8 cellular contexts compared by ENCODE assay signal in genomic region chr1:243114769-243115168, GRCh38.
DNase-seq lines count a peak whose midpoint lies in the region; ATAC-seq, FAIRE-seq and TF ChIP-seq lines count a peak whose summit lies in the region.
"Not testable (repeated sequence)": the region's sequence is repeated elsewhere in the genome, so short reads cannot be mapped to it uniquely, and the experiment has no call there.

No MANE protein-coding gene starts in this region.

- H3K79me1 ChIP-seq in H9 (ENCODE audit: insufficient read depth, low read depth, low read length, poor library complexity, severe bottlenecking); mesenchymal stem cell (replicated peaks; ENCODE audit: low read length, poor library complexity, severe bottlenecking): not testable (repeated sequence)

- not testable (repeated sequence) for H3K4me3 Mint-ChIP-seq in H9
- H3K4me3 Mint-ChIP-seq in activated B cell treated with CpG ODN at 0.5 μM for 24 hours = peak overlapping the region; percentile 53

- not testable (repeated sequence) for H2BK12ac ChIP-seq in H9 (ENCODE audit: insufficient read length, low read depth, low read length); mesenchymal stem cell (ENCODE audit: low read length in 2 of 2)

- H3K36me3 Mint-ChIP-seq in H9 (ENCODE audit: insufficient read depth in 1 of 3, low read depth in 3 of 3); activated B cell treated with CpG ODN at 0.5 μM for 24 hours (ENCODE audit: low read depth): not testable (repeated sequence)

- not testable (repeated sequence) for H3K27me3 Mint-ChIP-seq in H9 (ENCODE audit: low read depth); activated B cell treated with CpG ODN at 0.5 μM for 24 hours

- H3K56ac ChIP-seq in H9 (ENCODE audit: insufficient read length, low read depth, low read length) = not testable (repeated sequence)

- H2BK120ac ChIP-seq in H9 (ENCODE audit: low read depth, low read length, poor library complexity, severe bottlenecking); mesenchymal stem cell (ENCODE audit: low read depth, low read length): not testable (repeated sequence)

- H3K36me3 ChIP-seq in BLaER1 treated with 17β-estradiol and CSF1 and Interleukin-3, amounts not matched to agents 10 nM and 100 nM; Karpas-422 (ENCODE audit: insufficient read depth, low read length); bronchial epithelial cell (ENCODE audit: control insufficient read depth, insufficient read depth, low read length); mesenchymal stem cell (ENCODE audit: control insufficient read depth in 1 of 2, insufficient read depth in 2 of 2, low read depth in 1 of 2, low read length in 2 of 2): not testable (repeated sequence)

- not testable (repeated sequence) for H4K8ac ChIP-seq in H9 (replicated peaks; ENCODE audit: insufficient read length, low read depth, low read length); mesenchymal stem cell (ENCODE audit: low read length)

- not testable (repeated sequence) for H3K27me3 ChIP-seq in BLaER1 treated with 17β-estradiol and CSF1 and Interleukin-3, amounts not matched to agents 10 nM and 100 nM; H9 (ENCODE audit: insufficient read depth, low read length); Karpas-422 (ENCODE audit: low read length); bronchial epithelial cell (ENCODE audit: control insufficient read depth, insufficient read depth, low read length); mesenchymal stem cell (ENCODE audit: control insufficient read depth in 1 of 2, insufficient read depth in 1 of 2, low read length in 2 of 2)

- not testable (repeated sequence) for H3T11ph ChIP-seq in H9 (ENCODE audit: low read length)

- H3K23ac ChIP-seq in H9 (ENCODE audit: insufficient read length, low read depth, low read length); mesenchymal stem cell (ENCODE audit: low read length in 2 of 2): not testable (repeated sequence)

- H3K9me3 ChIP-seq in BLaER1 treated with 17β-estradiol and CSF1 and Interleukin-3, amounts not matched to agents 10 nM and 100 nM (replicated peaks in 1 of 11); H9 (ENCODE audit: control insufficient read depth, low read depth, low read length); Karpas-422 (ENCODE audit: low read length); mesenchymal stem cell (ENCODE audit: control insufficient read depth, low read length): not testable (repeated sequence)

- peaks cover 11 to 23% (median 13%) of the 10 kb centered on the region in 10 experiments for H3K4me1 ChIP-seq in BLaER1 treated with 17β-estradiol and CSF1 and Interleukin-3, amounts not matched to agents 10 nM and 100 nM
- H3K4me1 ChIP-seq in H9 (ENCODE audit: insufficient read depth, low read length); mesenchymal stem cell (ENCODE audit: control insufficient read depth, insufficient read depth, low read depth, low read length): not testable (repeated sequence)
- peaks cover 31% of the 10 kb centered on the region for H3K4me1 ChIP-seq in Karpas-422 (ENCODE audit: low read length)

- not testable (repeated sequence) for H3K9me3 Mint-ChIP-seq in H9, activated B cell treated with CpG ODN at 0.5 μM for 24 hours

- H2AFZ ChIP-seq in H9 (ENCODE audit: low read length); mesenchymal stem cell (ENCODE audit: low read depth, low read length): not testable (repeated sequence)
- peak overlapping the region; percentile 81; the same call in 1 of the 2 replicates for H2AFZ ChIP-seq in Karpas-422 (ENCODE audit: low read length)

- H3K27ac Mint-ChIP-seq in H9 = peak overlapping the region; percentile 28 to 74 (median 47); a peak in 3 of 7 replicates
- not testable (repeated sequence) for H3K27ac Mint-ChIP-seq in activated B cell treated with CpG ODN at 0.5 μM for 24 hours

- not testable (repeated sequence) for H3K9me2 ChIP-seq in Karpas-422 (replicated peaks; ENCODE audit: insufficient read depth, low read length)

- not testable (repeated sequence) for DNase-seq in H9, Karpas-422, activated B cell treated with CpG ODN at 0.5 μM for 24 hours, mesenchymal stem cell
- DNase-seq in bronchial epithelial cell (ENCODE audit: low read depth) = peak; percentile 2

- POLR2A ChIA-PET in activated B cell treated with CpG ODN at 0.5 μM for 24 hours (lab: Charles Lee) = not testable (repeated sequence)

- H3K4ac ChIP-seq in H9 (ENCODE audit: low read depth, low read length) = not testable (repeated sequence)
- H3K4ac ChIP-seq in mesenchymal stem cell (ENCODE audit: low read depth in 1 of 2, low read length in 2 of 2) = peak overlapping the region in 1 of 2 experiments; percentile 7

- H2AK5ac ChIP-seq in H9 (ENCODE audit: insufficient read length, low read length) = not testable (repeated sequence)
- peak overlapping the region; percentile 57 for H2AK5ac ChIP-seq in mesenchymal stem cell (ENCODE audit: low read length, severe bottlenecking)

- ATAC-seq in GM18520 (IDR thresholded peaks at IDR 0.05; ENCODE audit: unreplicated experiment) (peak; percentile 12), HG03066 (IDR thresholded peaks at IDR 0.05; ENCODE audit: low read depth, unreplicated experiment) (peak; percentile 0)
- ATAC-seq in activated B cell treated with CpG ODN at 0.5 μM for 24 hours (ENCODE audit: low read depth) = not testable (repeated sequence)

- not testable (repeated sequence) for H3K9ac ChIP-seq in BLaER1 treated with 17β-estradiol and CSF1 and Interleukin-3, amounts not matched to agents 10 nM and 100 nM; H9 (ENCODE audit: extremely low read depth, insufficient read length, low read length)
- H3K9ac ChIP-seq in Karpas-422 (ENCODE audit: low read length) = peak overlapping the region; percentile 39; the same call in 1 of the 2 replicates
- H3K9ac ChIP-seq in mesenchymal stem cell (ENCODE audit: low read length) = peak overlapping the region; percentile 33

- peak overlapping the region; percentile 49 to 70 (median 59) for H3K4me2 ChIP-seq in BLaER1 treated with 17β-estradiol and CSF1 and Interleukin-3, amounts not matched to agents 10 nM and 100 nM
- not testable (repeated sequence) for H3K4me2 ChIP-seq in H9 (ENCODE audit: insufficient read depth, insufficient read length, low read length); mesenchymal stem cell (ENCODE audit: low read length, poor library complexity, severe bottlenecking)
- H3K4me2 ChIP-seq in Karpas-422 (ENCODE audit: low read depth, low read length, poor library complexity, severe bottlenecking) = peak overlapping the region; percentile 73

- H3K18ac ChIP-seq in H9 (ENCODE audit: insufficient read length, low read depth, low read length) = not testable (repeated sequence)
- H3K18ac ChIP-seq in mesenchymal stem cell (ENCODE audit: low read depth in 1 of 2, low read length in 2 of 2) = peak overlapping the region in 1 of 2 experiments; percentile 13

- H2BK5ac ChIP-seq in H9 (ENCODE audit: insufficient read length, low read length); mesenchymal stem cell (ENCODE audit: low read depth, low read length, poor library complexity, severe bottlenecking): not testable (repeated sequence)

- H4K91ac ChIP-seq in H9 (ENCODE audit: insufficient read length, low read depth, low read length); mesenchymal stem cell (ENCODE audit: low read length): not testable (repeated sequence)

- H2BK20ac ChIP-seq in H9 (ENCODE audit: low read depth, low read length, poor library complexity, severe bottlenecking) = not testable (repeated sequence)

- not testable (repeated sequence) for TF ChIP-seq CTCF in H9 (conservative IDR thresholded peaks at IDR 0.05); activated B cell treated with CpG ODN at 0.5 μM for 24 hours (IDR thresholded peaks at IDR 0.05); bronchial epithelial cell (IDR thresholded peaks at IDR 0.05; ENCODE audit: insufficient read depth, low read length, severe bottlenecking)

- H4K20me1 ChIP-seq in BLaER1 treated with 17β-estradiol and CSF1 and Interleukin-3, amounts not matched to agents 10 nM and 100 nM; H9 (ENCODE audit: control insufficient read depth, insufficient read depth, insufficient read length); Karpas-422 (ENCODE audit: insufficient read depth, low read depth, low read length): not testable (repeated sequence)

- H4K5ac ChIP-seq in H9 (ENCODE audit: insufficient read length, low read depth, low read length) = not testable (repeated sequence)

- intact Hi-C loops in activated B cell treated with CpG ODN at 0.5 μM for 24 hours (cut with micrococcal nuclease) = not testable (repeated sequence)

- not testable (repeated sequence) for H3K4me3 ChIP-seq in BLaER1 treated with 17β-estradiol and CSF1 and Interleukin-3, amounts not matched to agents 10 nM and 100 nM; Karpas-422 (ENCODE audit: low read length); bronchial epithelial cell (ENCODE audit: low read depth, low read length); mesenchymal stem cell (ENCODE audit: insufficient read depth in 1 of 2, low read depth in 1 of 2, low read length in 2 of 2)

- H2BK15ac ChIP-seq in H9 (ENCODE audit: low read depth, low read length); mesenchymal stem cell (ENCODE audit: low read depth, poor library complexity, severe bottlenecking): not testable (repeated sequence)

- H3K14ac ChIP-seq in H9 (ENCODE audit: insufficient read depth, low read length) = not testable (repeated sequence)
- peak overlapping the region in 1 of 2 experiments; percentile 81 for H3K14ac ChIP-seq in mesenchymal stem cell (ENCODE audit: low read length in 2 of 2)

- FAIRE-seq in bronchial epithelial cell (lab: Jason Lieb, UNC) = not testable (repeated sequence)

- H3K23me2 ChIP-seq in H9 (ENCODE audit: insufficient read length, low read depth, low read length, poor library complexity, severe bottlenecking) = not testable (repeated sequence)

- H3K79me2 ChIP-seq in H9 (ENCODE audit: insufficient read depth, low read length); Karpas-422 (ENCODE audit: low read length): not testable (repeated sequence)

- not testable (repeated sequence) for H3K27ac ChIP-seq in BLaER1 treated with 17β-estradiol and CSF1 and Interleukin-3, amounts not matched to agents 10 nM and 100 nM; H9 (ENCODE audit: insufficient read length, low read depth, low read length); Karpas-422 (ENCODE audit: low read length)
- H3K27ac ChIP-seq in mesenchymal stem cell (ENCODE audit: low read length, poor library complexity, severe bottlenecking) = peak overlapping the region; percentile 78

- H3K4me1 Mint-ChIP-seq in H9 (peaks cover 8 to 21% of the 10 kb centered on the region in 2 experiments), activated B cell treated with CpG ODN at 0.5 μM for 24 hours (peaks cover 17% of the 10 kb centered on the region)

- WGBS in H9 (ENCODE audit: extremely low coverage, insufficient read length, low lambda C conversion rate) = no CpG with 5 or more reads among the region's 3 CpGs
- WGBS in mesenchymal stem cell = 75% methylated on average over 3 of the region's 3 CpGs

- CTCF ChIA-PET in activated B cell treated with CpG ODN at 0.5 μM for 24 hours (lab: Charles Lee) = not testable (repeated sequence)
